Comparison of ENCODE assay signal across 13 cellular contexts in the genomic region with DNA sequence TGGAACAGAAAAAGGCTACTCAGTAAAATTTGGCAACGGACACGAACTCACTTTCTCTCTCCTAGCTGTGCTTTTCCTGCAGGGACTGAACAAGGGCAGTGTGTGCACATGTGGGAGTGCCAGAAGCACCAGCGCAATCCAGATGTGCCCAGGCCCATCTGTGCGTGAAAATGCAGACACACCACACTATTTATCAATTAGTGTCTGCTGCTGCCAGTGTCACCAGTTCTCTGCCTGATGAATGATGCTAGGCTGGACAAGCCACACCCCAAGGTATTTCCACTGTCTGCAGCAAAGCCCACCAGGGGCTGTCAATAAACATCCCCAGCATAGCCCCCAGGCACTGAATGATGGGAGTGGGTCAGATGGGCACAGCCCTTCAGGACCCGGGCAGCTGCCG.
DNase-seq lines count a peak whose midpoint lies in the region; TF ChIP-seq lines count a peak whose summit lies in the region.
"Had no signal": no experiment of that assay in that cellular context is flagged by ENCODE, and none has a peak within 500 bp of the region (broad histone marks: within the 10 kb centered on the region; RNA-seq: fewer than 3 reads in every experiment).

No MANE protein-coding gene starts in this region.

- H3F3A ChIP-seq in SK-N-SH (replicated peaks; ENCODE audit: insufficient read depth) = no peaks in the 10 kb centered on the region

- intact Hi-C loops in head of caudate nucleus (cut with DNase I) = no loop called here

- H3K4me1 ChIP-seq in SK-N-SH (ENCODE audit: control insufficient read depth in 1 of 2, insufficient read depth in 2 of 2, low read depth in 1 of 2, low read length in 1 of 2) (peaks cover 0 to 32% of the 10 kb centered on the region in 2 experiments; a peak in 1 of 4 replicates), trophoblast cell (ENCODE audit: control insufficient read depth in 1 of 2, insufficient read depth in 2 of 2, low read length in 2 of 2) (no peaks in the 10 kb centered on the region)
- H3K4me1 ChIP-seq: Caco-2 had no signal

- H3K9me3 ChIP-seq in SK-N-SH = no peaks in the 10 kb centered on the region
- H3K9me3 ChIP-seq in trophoblast cell (ENCODE audit: insufficient read depth, low read depth, low read length) = peaks cover 2% of the 10 kb centered on the region
- H3K9me3 ChIP-seq: Caco-2 had no signal

- H3K9ac ChIP-seq in SK-N-SH (no peak overlapping the region), trophoblast cell (ENCODE audit: low read length) (peak overlapping the region; percentile 12)

- no peak overlapping the region for H2BK12ac ChIP-seq in trophoblast cell (ENCODE audit: low read length)

- peak in 1 of 2 experiments; percentile 85; a peak in 2 of 4 replicates for TF ChIP-seq EP300 in SK-N-SH (IDR thresholded peaks at IDR 0.05; ENCODE audit: borderline replicate concordance in 1 of 2, low read depth in 1 of 2, low read length in 1 of 2)

- no peak for TF ChIP-seq CTCF in SK-N-SH (IDR thresholded peaks at IDR 0.05)

- no peaks in the 10 kb centered on the region for H3K79me2 ChIP-seq in SK-N-SH (ENCODE audit: insufficient read depth)
- no peaks in the 10 kb centered on the region for H3K79me2 ChIP-seq in trophoblast cell (ENCODE audit: control insufficient read depth, insufficient read depth, low read length, poor library complexity)

- CTCF ChIA-PET in SK-N-SH (lab: Yijun Ruan, JAX) = interaction anchor here (1.1 to 1.2 kb wide), 2 partner anchors 22 to 319 kb away, joined by 3 read pairs; no protein-coding TSS in a partner anchor

- H2BK120ac ChIP-seq in trophoblast cell (ENCODE audit: insufficient read depth, low read length, poor library complexity) = no peak overlapping the region

- H3K79me1 ChIP-seq in trophoblast cell (ENCODE audit: low read length) = no peaks in the 10 kb centered on the region

- H4K91ac ChIP-seq in trophoblast cell (ENCODE audit: low read depth, low read length) = no peak overlapping the region

- POLR2A ChIA-PET in SK-N-SH (lab: Yijun Ruan, JAX) = no interaction called here

- H2AFZ ChIP-seq in SK-N-SH (ENCODE audit: low read depth) = no peak overlapping the region
- no peak overlapping the region for H2AFZ ChIP-seq in trophoblast cell (ENCODE audit: insufficient read depth, low read length, poor library complexity)
- H2AFZ ChIP-seq: GM23338 had no signal

- H2AK5ac ChIP-seq in trophoblast cell (ENCODE audit: low read length) = no peak overlapping the region

- H3K27ac ChIP-seq in SK-N-SH (ENCODE audit: low read depth in 2 of 2, low read length in 1 of 2) (no peak overlapping the region; a peak in 1 of 4 replicates), trophoblast cell (ENCODE audit: low read depth, low read length) (no peak overlapping the region)
- H3K27ac ChIP-seq: C4-2B, HL-60 had no signal

- H3K18ac ChIP-seq in trophoblast cell (ENCODE audit: low read length) = no peak overlapping the region

- no peak overlapping the region for H3K14ac ChIP-seq in trophoblast cell (ENCODE audit: low read length)

- no peak overlapping the region for H4K12ac ChIP-seq in trophoblast cell (ENCODE audit: low read depth, low read length)

- H4K8ac ChIP-seq in trophoblast cell (ENCODE audit: low read depth, low read length) = no peak overlapping the region

- no peak overlapping the region for H3K4ac ChIP-seq in trophoblast cell (ENCODE audit: low read depth, low read length)

- 30% methylated on average over 6 of the region's 6 CpGs for WGBS in SK-N-SH (ENCODE audit: low lambda C conversion rate)
- no CpG with 5 or more reads among the region's 6 CpGs for WGBS in trophoblast cell (ENCODE audit: extremely low coverage, insufficient coverage, insufficient read length)

- no peak overlapping the region for H3K23ac ChIP-seq in trophoblast cell (ENCODE audit: low read length)

- TF ChIP-seq RAD21 in SK-N-SH (IDR thresholded peaks at IDR 0.05; ENCODE audit: low read length) = no peak

- H2BK5ac ChIP-seq in trophoblast cell (ENCODE audit: low read depth, low read length, poor library complexity) = no peak overlapping the region

- 0 out of 2 replicates have a peak, but pooled peaks cover 7% of the 10 kb centered on the region for H3K27me3 ChIP-seq in SK-N-SH (ENCODE audit: insufficient read depth)
- H3K27me3 ChIP-seq in trophoblast cell (ENCODE audit: insufficient read depth, low read length) = no peaks in the 10 kb centered on the region

- no peaks in the 10 kb centered on the region for H3K9me2 ChIP-seq in SK-N-SH

- H3K4me2 ChIP-seq in SK-N-SH = no peak overlapping the region
- no peak overlapping the region for H3K4me2 ChIP-seq in trophoblast cell (ENCODE audit: low read length)
- H3K4me2 ChIP-seq: GM23338 had no signal

- H4K20me1 ChIP-seq in SK-N-SH (ENCODE audit: insufficient read depth) = no peaks in the 10 kb centered on the region

- no peak overlapping the region for H3K4me3 ChIP-seq in SK-N-SH (ENCODE audit: low read depth in 2 of 2, low read length in 1 of 2)
- H3K4me3 ChIP-seq in trophoblast cell (ENCODE audit: low read depth, low read length) = no peak overlapping the region
- H3K4me3 ChIP-seq: GM23338 had no signal

- DNase-seq in RPMI7951 (ENCODE audit: low read depth) (peak; percentile 16), SK-N-SH (peak; percentile 78), trophoblast cell (no peak), SKM-1 (lab: John Stamatoyannopoulos, UW; ENCODE audit: unreplicated experiment) (no peak), head of caudate nucleus (no peak)
- DNase-seq in stimulated activated CD4-positive, alpha-beta T cell treated with anti-CD3 and anti-CD28 coated beads, Interleukin-2, amount 100 ng/mL, for 24 hours = no peak
- DNase-seq: ACHN; Caco-2; CD4-positive, alpha-beta T cell; HCEC 1CT had no signal

- no peaks in the 10 kb centered on the region for H3K36me3 ChIP-seq in SK-N-SH (replicated peaks in 1 of 2; ENCODE audit: control insufficient read depth in 1 of 2, insufficient read depth in 2 of 2, low read length in 1 of 2)
- no peaks in the 10 kb centered on the region for H3K36me3 ChIP-seq in trophoblast cell (ENCODE audit: control insufficient read depth in 1 of 2, insufficient read depth in 2 of 2, low read length in 2 of 2)

TF ChIP-seq in SK-N-SH, 30 proteins besides CTCF, POLR2A, EP300 and RAD21:
- TF ChIP-seq RCOR1 (IDR thresholded peaks at IDR 0.05; ENCODE audit: low read length) = peak; percentile 88
- TF ChIP-seq, protein P1, sequence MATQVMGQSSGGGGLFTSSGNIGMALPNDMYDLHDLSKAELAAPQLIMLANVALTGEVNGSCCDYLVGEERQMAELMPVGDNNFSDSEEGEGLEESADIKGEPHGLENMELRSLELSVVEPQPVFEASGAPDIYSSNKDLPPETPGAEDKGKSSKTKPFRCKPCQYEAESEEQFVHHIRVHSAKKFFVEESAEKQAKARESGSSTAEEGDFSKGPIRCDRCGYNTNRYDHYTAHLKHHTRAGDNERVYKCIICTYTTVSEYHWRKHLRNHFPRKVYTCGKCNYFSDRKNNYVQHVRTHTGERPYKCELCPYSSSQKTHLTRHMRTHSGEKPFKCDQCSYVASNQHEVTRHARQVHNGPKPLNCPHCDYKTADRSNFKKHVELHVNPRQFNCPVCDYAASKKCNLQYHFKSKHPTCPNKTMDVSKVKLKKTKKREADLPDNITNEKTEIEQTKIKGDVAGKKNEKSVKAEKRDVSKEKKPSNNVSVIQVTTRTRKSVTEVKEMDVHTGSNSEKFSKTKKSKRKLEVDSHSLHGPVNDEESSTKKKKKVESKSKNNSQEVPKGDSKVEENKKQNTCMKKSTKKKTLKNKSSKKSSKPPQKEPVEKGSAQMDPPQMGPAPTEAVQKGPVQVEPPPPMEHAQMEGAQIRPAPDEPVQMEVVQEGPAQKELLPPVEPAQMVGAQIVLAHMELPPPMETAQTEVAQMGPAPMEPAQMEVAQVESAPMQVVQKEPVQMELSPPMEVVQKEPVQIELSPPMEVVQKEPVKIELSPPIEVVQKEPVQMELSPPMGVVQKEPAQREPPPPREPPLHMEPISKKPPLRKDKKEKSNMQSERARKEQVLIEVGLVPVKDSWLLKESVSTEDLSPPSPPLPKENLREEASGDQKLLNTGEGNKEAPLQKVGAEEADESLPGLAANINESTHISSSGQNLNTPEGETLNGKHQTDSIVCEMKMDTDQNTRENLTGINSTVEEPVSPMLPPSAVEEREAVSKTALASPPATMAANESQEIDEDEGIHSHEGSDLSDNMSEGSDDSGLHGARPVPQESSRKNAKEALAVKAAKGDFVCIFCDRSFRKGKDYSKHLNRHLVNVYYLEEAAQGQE (IDR thresholded peaks at IDR 0.05; ENCODE audit: low read depth, low read length) = no peak
- TF ChIP-seq GABPA (IDR thresholded peaks at IDR 0.05; ENCODE audit: low read depth) = no peak
- TF ChIP-seq GATA2 (CRISPR knock-in tag; IDR thresholded peaks at IDR 0.05) = 0 out of 2 replicates have a peak, but pooled peaks have one; percentile 18
- peak; percentile 78 for TF ChIP-seq CHD2 (IDR thresholded peaks at IDR 0.05; ENCODE audit: low read length, partially characterized antibody)
- TF ChIP-seq, protein P2, sequence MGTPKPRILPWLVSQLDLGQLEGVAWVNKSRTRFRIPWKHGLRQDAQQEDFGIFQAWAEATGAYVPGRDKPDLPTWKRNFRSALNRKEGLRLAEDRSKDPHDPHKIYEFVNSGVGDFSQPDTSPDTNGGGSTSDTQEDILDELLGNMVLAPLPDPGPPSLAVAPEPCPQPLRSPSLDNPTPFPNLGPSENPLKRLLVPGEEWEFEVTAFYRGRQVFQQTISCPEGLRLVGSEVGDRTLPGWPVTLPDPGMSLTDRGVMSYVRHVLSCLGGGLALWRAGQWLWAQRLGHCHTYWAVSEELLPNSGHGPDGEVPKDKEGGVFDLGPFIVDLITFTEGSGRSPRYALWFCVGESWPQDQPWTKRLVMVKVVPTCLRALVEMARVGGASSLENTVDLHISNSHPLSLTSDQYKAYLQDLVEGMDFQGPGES (IDR thresholded peaks at IDR 0.05; ENCODE audit: low read depth, low read length) = no peak
- TF ChIP-seq FOXJ3 (CRISPR knock-in tag; IDR thresholded peaks at IDR 0.05) = no peak; the same call in 1 of the 2 replicates

Comparison
In these comparisons a context has a peak if more than half of its experiments do, and no peak if none do; other contexts are left out.
1. DNase-seq: peak in RPMI7951 (single experiment) and SK-N-SH (single experiment); none in trophoblast cell (0 of 2), stimulated activated CD4-positive, alpha-beta T cell treated with anti-CD3 and anti-CD28 coated beads, Interleukin-2, amount 100 ng/mL, for 24 hours (0 of 2), SKM-1 (single experiment) and head of caudate nucleus (0 of 42).